Comparison of ENCODE assay signal across 13 cellular contexts in genomic region chr11:3860360-3860759, GRCh38. TPM values are rescaled to one million over a fixed set of nuclear protein-coding genes. Genes with fewer than 3 reads are reported as not detected.
DNase-seq lines count a peak whose midpoint lies in the region; ATAC-seq and TF ChIP-seq lines count a peak whose summit lies in the region.
"Had no signal": no experiment of that assay in that cellular context is flagged by ENCODE, and none has a peak within 500 bp of the region (broad histone marks: within the 10 kb centered on the region; RNA-seq: fewer than 3 reads in every experiment).

No MANE protein-coding gene starts in this region.

- H3K9me3 ChIP-seq in DND-41 (ENCODE audit: insufficient read depth, low read length, severe bottlenecking) (no peaks in the 10 kb centered on the region), PC-9 (ENCODE audit: insufficient read depth, low read depth) (no peaks in the 10 kb centered on the region), SK-N-SH (no peaks in the 10 kb centered on the region)
- H3K9me3 ChIP-seq: adrenal gland had no signal

- H3F3A ChIP-seq in PC-9 (ENCODE audit: insufficient read depth, low read depth): peaks cover under 1% of the 10 kb centered on the region; the same call in 1 of the 2 replicates
- peaks cover 2% of the 10 kb centered on the region for H3F3A ChIP-seq in SK-N-SH (replicated peaks; ENCODE audit: insufficient read depth)

- H4K20me1 ChIP-seq in DND-41 (ENCODE audit: insufficient read depth, low read length) (peaks cover 48% of the 10 kb centered on the region), PC-9 (ENCODE audit: insufficient read depth) (no peaks in the 10 kb centered on the region), SK-N-SH (ENCODE audit: insufficient read depth) (no peaks in the 10 kb centered on the region; the same call in 1 of the 2 replicates)

- intact Hi-C loops in PC-9 (cut with micrococcal nuclease; ENCODE audit: unreplicated experiment): no loop called here

- H3K36me3 ChIP-seq in DND-41 (ENCODE audit: insufficient read depth, low read length) (peaks cover 12% of the 10 kb centered on the region; the same call in 1 of the 2 replicates), PC-9 (ENCODE audit: low read depth) (no peaks in the 10 kb centered on the region), SK-N-SH (replicated peaks in 1 of 2; ENCODE audit: control insufficient read depth in 1 of 2, insufficient read depth in 2 of 2, low read length in 1 of 2) (no peaks in the 10 kb centered on the region)
- H3K36me3 ChIP-seq: adrenal gland had no signal

- peak overlapping the region; percentile 99 for H3K4me3 Mint-ChIP-seq in activated naive CD8-positive, alpha-beta T cell treated with anti-CD3 and anti-CD28 coated beads, Interleukin-2, amount 10 ng/mL, durations not matched to agents 7 days and 5 days

- H3K27ac Mint-ChIP-seq in activated naive CD8-positive, alpha-beta T cell treated with anti-CD3 and anti-CD28 coated beads, Interleukin-2, amount 10 ng/mL, durations not matched to agents 7 days and 5 days: peak overlapping the region; percentile 92

- TF ChIP-seq CTCF in DND-41 (IDR thresholded peaks at IDR 0.05; ENCODE audit: borderline replicate concordance, extremely low read depth, low read length, poor library complexity, severe bottlenecking): no peak
- TF ChIP-seq CTCF in PC-9 (conservative IDR thresholded peaks at IDR 0.05): no peak
- no peak for TF ChIP-seq CTCF in SK-N-SH (IDR thresholded peaks at IDR 0.05)

- no peaks in the 10 kb centered on the region for H3K27me3 Mint-ChIP-seq in activated naive CD8-positive, alpha-beta T cell treated with anti-CD3 and anti-CD28 coated beads, Interleukin-2, amount 10 ng/mL, durations not matched to agents 7 days and 5 days

- H2AFZ ChIP-seq in DND-41 (ENCODE audit: low read depth, low read length): no peak overlapping the region
- H2AFZ ChIP-seq in PC-9: no peak overlapping the region
- no peak overlapping the region for H2AFZ ChIP-seq in SK-N-SH (ENCODE audit: low read depth)

- H3K79me2 ChIP-seq in DND-41 (ENCODE audit: insufficient read depth, low read length): peaks cover 95% of the 10 kb centered on the region
- H3K79me2 ChIP-seq in PC-9 (ENCODE audit: low read depth): peaks cover 85% of the 10 kb centered on the region
- peaks cover 62% of the 10 kb centered on the region for H3K79me2 ChIP-seq in SK-N-SH (ENCODE audit: insufficient read depth)

- no peaks in the 10 kb centered on the region for H3K9me3 Mint-ChIP-seq in activated naive CD8-positive, alpha-beta T cell treated with anti-CD3 and anti-CD28 coated beads, Interleukin-2, amount 10 ng/mL, durations not matched to agents 7 days and 5 days

- POLR2A ChIA-PET in PC-9 (lab: Charles Lee; ENCODE audit: unreplicated experiment) (no interaction called here), SK-N-SH (lab: Yijun Ruan, JAX) (no interaction called here)
- POLR2A ChIA-PET in activated naive CD8-positive, alpha-beta T cell treated with anti-CD3 and anti-CD28 coated beads, Interleukin-2, amount 10 ng/mL, durations not matched to agents 7 days and 5 days (lab: Charles Lee): interaction anchor here (0.8 to 4.8 kb wide), 6 partner anchors 11 to 229 kb away, joined by 3 to 29 read pairs (median 5); partner anchors contain the start of gene RHOG

- H3K4me3 ChIP-seq in DND-41 (ENCODE audit: low read depth in 1 of 2, low read length in 2 of 2) (peak overlapping the region in 1 of 2 experiments; percentile 19; a peak in 1 of 4 replicates), PC-9 (no peak overlapping the region), SK-N-SH (ENCODE audit: low read depth in 2 of 2, low read length in 1 of 2) (no peak overlapping the region)
- H3K4me3 ChIP-seq: adrenal gland had no signal

- peak; percentile 19; the same call in 2 of the 3 replicates for ATAC-seq in DND-41 (ENCODE audit: insufficient read depth, low read depth)
- ATAC-seq in activated naive CD8-positive, alpha-beta T cell treated with anti-CD3 and anti-CD28 coated beads, Interleukin-2, amount 10 ng/mL, durations not matched to agents 7 days and 5 days (ENCODE audit: low read depth): no peak
- no peak for ATAC-seq in GM21515 (IDR thresholded peaks at IDR 0.05; ENCODE audit: unreplicated experiment)
- ATAC-seq in GM18520 (IDR thresholded peaks at IDR 0.05; ENCODE audit: unreplicated experiment): no peak
- ATAC-seq: HepG2 had no signal

- WGBS in SK-N-SH (ENCODE audit: low lambda C conversion rate): 100% methylated on average over 2 of the region's 2 CpGs

- DNase-seq in DND-41 (peak; percentile 39), PC-9 (no peak), NCI-H1930 (lab: John Stamatoyannopoulos, UW) (no peak), SK-N-SH (no peak)
- DNase-seq in activated naive CD8-positive, alpha-beta T cell treated with anti-CD3 and anti-CD28 coated beads, Interleukin-2, amount 10 ng/mL, durations not matched to agents 7 days and 5 days: no peak
- DNase-seq in stimulated activated CD4-positive, alpha-beta T cell treated with anti-CD3 and anti-CD28 coated beads, Interleukin-2, amount 100 ng/mL, for 24 hours: peak; percentile 41 to 57
- DNase-seq: adrenal gland; effector CD4-positive, alpha-beta T cell; NCI-H187 treated with DMSO at 0.1 percent for 48 hours had no signal

- peak overlapping the region; percentile 4; the same call in 1 of the 2 replicates for H3K9ac ChIP-seq in DND-41 (ENCODE audit: low read depth, low read length)
- no peak overlapping the region for H3K9ac ChIP-seq in SK-N-SH

- BruUV-seq in PC-9 (replicated peaks; lab: Mats Ljungman, UMichigan): no TSS peak

- no peaks in the 10 kb centered on the region for H3K27me3 ChIP-seq in DND-41 (ENCODE audit: insufficient read depth, low read length, poor library complexity)
- H3K27me3 ChIP-seq in PC-9 (ENCODE audit: insufficient read depth, low read depth): no peaks in the 10 kb centered on the region
- H3K27me3 ChIP-seq in SK-N-SH (ENCODE audit: insufficient read depth): no peaks in the 10 kb centered on the region
- H3K27me3 ChIP-seq: adrenal gland had no signal

- H3K36me3 Mint-ChIP-seq in activated naive CD8-positive, alpha-beta T cell treated with anti-CD3 and anti-CD28 coated beads, Interleukin-2, amount 10 ng/mL, durations not matched to agents 7 days and 5 days: peaks cover 15% of the 10 kb centered on the region

- H3K27ac ChIP-seq in DND-41 (ENCODE audit: low read length) (peak overlapping the region; percentile 52), PC-9 (no peak overlapping the region), SK-N-SH (ENCODE audit: low read depth in 2 of 2, low read length in 1 of 2) (no peak overlapping the region)
- H3K27ac ChIP-seq: adrenal gland had no signal

- H3K9me2 ChIP-seq in PC-9 (ENCODE audit: insufficient read depth) (no peaks in the 10 kb centered on the region), SK-N-SH (no peaks in the 10 kb centered on the region)

- CTCF ChIA-PET in PC-9 (lab: Charles Lee): interaction anchor here (0.6 kb wide), 1 partner anchor 238 kb away, joined by 3 read pairs; no protein-coding TSS in a partner anchor
- CTCF ChIA-PET in SK-N-SH (lab: Yijun Ruan, JAX): interaction anchor here (0.7 to 18.6 kb wide), 3 partner anchors 11 to 209 kb away, joined by 3 to 636 read pairs (median 28); no protein-coding TSS in a partner anchor

- H3K4me1 ChIP-seq in DND-41 (ENCODE audit: insufficient read depth, low read length) (peaks cover 74% of the 10 kb centered on the region), PC-9 (replicated peaks; ENCODE audit: insufficient read depth) (peaks cover 48% of the 10 kb centered on the region), SK-N-SH (ENCODE audit: control insufficient read depth in 1 of 2, insufficient read depth in 2 of 2, low read depth in 1 of 2, low read length in 1 of 2) (peaks cover 22 to 24% of the 10 kb centered on the region in 2 experiments; a peak in 3 of 4 replicates)

- peak overlapping the region; percentile 96 for H3K4me2 ChIP-seq in DND-41 (ENCODE audit: insufficient read depth, low read length)
- peak overlapping the region; percentile 53 for H3K4me2 ChIP-seq in PC-9
- no peak overlapping the region for H3K4me2 ChIP-seq in SK-N-SH

- no peak for TF ChIP-seq EP300 in SK-N-SH (IDR thresholded peaks at IDR 0.05; ENCODE audit: borderline replicate concordance in 1 of 2, low read depth in 1 of 2, low read length in 1 of 2)

- no peak for TF ChIP-seq RAD21 in SK-N-SH (IDR thresholded peaks at IDR 0.05; ENCODE audit: low read length)

- H3K4me1 Mint-ChIP-seq in activated naive CD8-positive, alpha-beta T cell treated with anti-CD3 and anti-CD28 coated beads, Interleukin-2, amount 10 ng/mL, durations not matched to agents 7 days and 5 days: peaks cover 65% of the 10 kb centered on the region

RNA-seq across cellular contexts. Expression of gene STIM1, which starts 4.9 kb away (rescaled TPM):
- 26.8 and 28.3 TPM in 2 replicates for total RNA-seq in PC-9 (2021)
- total RNA-seq in activated naive CD8-positive, alpha-beta T cell treated with anti-CD3 and anti-CD28 coated beads, Interleukin-2, amount 10 ng/mL, durations not matched to agents 7 days and 5 days: 100 to 1,000 TPM in 1 of 2 experiments, 10 to 100 TPM in 1; 98.8 to 101 TPM
- 21.8 and 29.5 TPM in 2 replicates for polyA plus RNA-seq in SK-N-SH (2012; rRNA removed)
- polyA plus RNA-seq in SK-N-SH (2012; cell fraction: cytosol; rRNA removed): 21.3 and 29.7 TPM in 2 replicates
- 32.6 and 41.8 TPM in 2 replicates for polyA plus RNA-seq in SK-N-SH (2012; cell fraction: nucleus; rRNA removed)

RNA-seq across cellular contexts. Expression of gene RHOG, which starts 19.6 kb away (rescaled TPM):
- total RNA-seq in PC-9 (2021): 31.0 and 36.1 TPM in 2 replicates
- 100 to 1,000 TPM; 154 to 159 TPM for total RNA-seq in activated naive CD8-positive, alpha-beta T cell treated with anti-CD3 and anti-CD28 coated beads, Interleukin-2, amount 10 ng/mL, durations not matched to agents 7 days and 5 days
- 61.0 and 73.7 TPM in 2 replicates for polyA plus RNA-seq in SK-N-SH (2012; rRNA removed)
- 38.0 and 64.2 TPM in 2 replicates for polyA plus RNA-seq in SK-N-SH (2012; cell fraction: cytosol; rRNA removed)
- 27.9 and 34.4 TPM in 2 replicates for polyA plus RNA-seq in SK-N-SH (2012; cell fraction: nucleus; rRNA removed)
- polyA plus RNA-seq: neural cell had no signal

RNA-seq across cellular contexts. Expression of gene PGAP2, which starts 52.0 kb away (rescaled TPM):
- 37.7 and 39.5 TPM in 2 replicates for total RNA-seq in PC-9 (2021)
- total RNA-seq in activated naive CD8-positive, alpha-beta T cell treated with anti-CD3 and anti-CD28 coated beads, Interleukin-2, amount 10 ng/mL, durations not matched to agents 7 days and 5 days: 10 to 100 TPM; 21.8 to 22.7 TPM
- polyA plus RNA-seq in SK-N-SH (2012; rRNA removed): 41.3 and 44.1 TPM in 2 replicates
- 23.0 and 29.7 TPM in 2 replicates for polyA plus RNA-seq in SK-N-SH (2012; cell fraction: cytosol; rRNA removed)
- 112 and 127 TPM in 2 replicates for polyA plus RNA-seq in SK-N-SH (2012; cell fraction: nucleus; rRNA removed)

Comparison
In these comparisons a context has a peak if more than half of its experiments do, and no peak if none do; other contexts are left out.
1. DNase-seq: peak in DND-41 (single experiment) and stimulated activated CD4-positive, alpha-beta T cell treated with anti-CD3 and anti-CD28 coated beads, Interleukin-2, amount 100 ng/mL, for 24 hours (2 of 2); none in PC-9 (0 of 2), activated naive CD8-positive, alpha-beta T cell treated with anti-CD3 and anti-CD28 coated beads, Interleukin-2, amount 10 ng/mL, durations not matched to agents 7 days and 5 days (single experiment), NCI-H1930 (0 of 2) and SK-N-SH (single experiment).